Comparison of ENCODE assay signal across 26 cellular contexts in genomic region chr5:179892255-179892654, GRCh38.
"Had no signal": no experiment of that assay in that cellular context is flagged by ENCODE, and none has a peak within 500 bp of the region (broad histone marks: within the 10 kb centered on the region; RNA-seq: fewer than 3 reads in every experiment).

No MANE protein-coding gene starts in this region.

- H3K27ac ChIP-seq: body of pancreas, Peyer's patch, RWPE1, SJCRH30 had no signal

- DNase-seq: activated CD4-positive, alpha-beta T cell treated with anti-CD3 and anti-CD28 coated beads for 48 hours; activated CD4-positive, alpha-beta T cell treated with anti-CD3 and anti-CD28 coated beads, Interleukin-2, amount 50 U/mL, for 4 hours; activated CD8-positive, alpha-beta memory T cell treated with anti-CD3 and anti-CD28 coated beads, Interleukin-2, amount 10 ng/mL, durations not matched to agents 7 days and 5 days; activated effector memory CD4-positive, alpha-beta T cell treated with Interleukin-2 at 50 U/mL for 16 hours; activated naive CD4-positive, alpha-beta T cell; activated T-cell treated with anti-CD3 and anti-CD28 coated beads, Interleukin-2, amount 50 U/mL, for 24 hours; aorta; body of pancreas; Karpas-422; MM.1S; NCI-H1105; NCI-H1436; NCI-H1694 treated with DMSO at 0.1 percent for 48 hours; NCI-H2029 treated with DMSO at 0.1 percent for 48 hours; NCI-H345; NCI-H510A; NCI-H526 treated with DMSO at 0.1 percent for 48 hours; NCI-H82; OCI-M1; Right ventricle myocardium superior; SJCRH30; SK-N-SH; T-helper 1 cell had no signal

- H3K9me3 ChIP-seq: body of pancreas, Peyer's patch, SJCRH30, SK-N-SH had no signal

- H3K9me2 ChIP-seq: SK-N-SH had no signal

- H3K27me3 ChIP-seq: body of pancreas, Peyer's patch, SJCRH30 had no signal

- H3K4me2 ChIP-seq: SK-N-SH had no signal

- ATAC-seq: activated CD4-positive, CD25-positive, alpha-beta regulatory T cell treated with anti-CD3 and anti-CD28 coated beads, Interleukin-2, amount 50 U/mL, for 24 hours; activated CD8-positive, alpha-beta memory T cell treated with anti-CD3 and anti-CD28 coated beads, Interleukin-2, amount 10 ng/mL, durations not matched to agents 7 days and 5 days; body of pancreas had no signal

- H3K4me1 ChIP-seq: body of pancreas, Peyer's patch, SJCRH30 had no signal

- H3K4me3 ChIP-seq: body of pancreas, Peyer's patch, SJCRH30 had no signal

- H3K9ac ChIP-seq: SK-N-SH had no signal
